In genomic region chr17:18721775-18722547, GRCh38 we compare ENCODE assay signal across 2 cellular contexts. TPM values are rescaled to one million over a fixed set of nuclear protein-coding genes. Genes with fewer than 3 reads are reported as not detected.
"Had no signal": no experiment of that assay in that cellular context is flagged by ENCODE, and none has a peak within 500 bp of the region (broad histone marks: within the 10 kb centered on the region; RNA-seq: fewer than 3 reads in every experiment).

No MANE protein-coding gene starts in this region.

RNA-seq across cellular contexts. Expression of gene FBXW10, which starts 21.9 kb away (rescaled TPM):
- total RNA-seq: dermis blood vessel endothelial cell, lung microvascular endothelial cell had no signal
